21 cellular contexts compared by ENCODE assay signal in the genomic region with DNA sequence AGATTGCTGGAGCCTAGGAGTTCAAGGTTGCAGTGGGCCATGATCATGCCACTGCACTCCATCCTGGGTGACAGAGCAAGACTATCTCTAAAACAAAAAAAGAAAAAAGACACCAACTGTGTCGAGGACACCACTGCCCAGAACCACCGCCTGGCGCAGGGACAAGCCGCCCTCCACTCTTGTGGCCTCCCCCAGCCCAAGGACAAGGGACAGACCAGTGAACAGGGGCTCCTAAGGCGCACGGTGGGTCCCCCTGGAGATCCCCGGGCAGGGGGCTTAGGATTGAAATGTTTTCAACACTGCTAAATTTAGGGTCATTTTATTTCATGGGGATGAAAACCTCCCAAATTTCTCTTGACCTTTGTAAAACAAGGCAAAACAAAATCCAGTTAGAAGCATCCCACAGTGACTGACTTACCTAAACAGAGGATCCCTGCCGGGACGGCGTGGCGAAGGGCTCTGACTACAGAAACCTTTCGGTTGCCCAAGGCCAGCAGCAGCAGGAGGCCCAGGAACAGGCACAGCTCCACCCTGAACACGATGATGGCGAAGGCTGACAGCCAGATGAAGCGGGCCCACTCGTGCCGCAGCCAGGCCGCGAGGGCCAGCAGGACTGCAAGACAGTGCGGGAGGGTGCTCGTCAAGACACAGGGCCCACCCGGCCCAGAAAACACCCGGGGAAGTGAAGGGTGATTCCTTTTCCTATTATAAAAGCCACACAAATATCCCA.
"Had no signal": no experiment of that assay in that cellular context is flagged by ENCODE, and none has a peak within 500 bp of the region (broad histone marks: within the 10 kb centered on the region; RNA-seq: fewer than 3 reads in every experiment).

No MANE protein-coding gene starts in this region.

- H3K27ac ChIP-seq: coronary artery, left lung, neutrophil, psoas muscle, right lobe of liver, spleen, stomach had no signal

- H3K4me3 Mint-ChIP-seq: naive thymus-derived CD4-positive, alpha-beta T cell had no signal

- H3K4me1 ChIP-seq: left lung, psoas muscle, right lobe of liver, spleen, stomach had no signal

- H3K9me3 Mint-ChIP-seq: naive thymus-derived CD4-positive, alpha-beta T cell had no signal

- ATAC-seq: left lung; naive thymus-derived CD4-positive, alpha-beta T cell; psoas muscle; right lobe of liver had no signal

- H3K27me3 Mint-ChIP-seq: naive thymus-derived CD4-positive, alpha-beta T cell had no signal

- H3K4me3 ChIP-seq: coronary artery, left lung, lung, psoas muscle, right lobe of liver, spleen, stomach had no signal

- DNase-seq: effector CD4-positive, alpha-beta T cell; foreskin melanocyte; head of caudate nucleus; hippocampal formation; mesenchymal stem cell; naive thymus-derived CD4-positive, alpha-beta T cell; retina; spleen; stimulated activated CD4-positive, alpha-beta T cell treated with anti-CD3 and anti-CD28 coated beads, Interleukin-15, amount 100 ng/mL, for 24 hours; stimulated activated CD4-positive, alpha-beta T cell treated with anti-CD3 and anti-CD28 coated beads, Interleukin-1b, Interleukin-23, amount 100 ng/mL, for 48 hours; stimulated activated CD4-positive, alpha-beta T cell treated with anti-CD3 and anti-CD28 coated beads, Interleukin-4, amount 100 ng/mL, for 4 hours; stimulated activated naive CD4-positive, alpha-beta T cell; stomach; substantia nigra; trophoblast cell had no signal

- H3K27me3 ChIP-seq: left lung, neutrophil, right lobe of liver, spleen, stomach had no signal

- H3K9me3 ChIP-seq: left lung, neutrophil, psoas muscle, right lobe of liver, spleen, stomach had no signal
